In genomic region chr1:236063919-236064673, GRCh38 we compare ENCODE assay signal across 8 cellular contexts. TPM values are rescaled to one million over a fixed set of nuclear protein-coding genes. Genes with fewer than 3 reads are reported as not detected.
A peak's percentile ranks its signal among the peaks of the same experiment; 100 is the strongest.
DNase-seq lines count a peak whose midpoint lies in the region; TF ChIP-seq lines count a peak whose summit lies in the region.

No MANE protein-coding gene starts in this region.

- H3K4me3 Mint-ChIP-seq in brain = peak overlapping the region; percentile 81 to 88 (median 84)

- peak overlapping the region in 2 of 5 experiments; percentile 79 to 81 for H3K27ac Mint-ChIP-seq in brain

- H3K36me3 Mint-ChIP-seq in brain = peaks cover 5% of the 10 kb centered on the region

- peaks cover 28% of the 10 kb centered on the region for H3K27me3 Mint-ChIP-seq in brain

- DNase-seq in activated T-cell treated with anti-CD3 and anti-CD28 coated beads, Interleukin-2, amount 50 U/mL, for 1 hour = peak; percentile 31
- DNase-seq in activated T-cell treated with anti-CD3 and anti-CD28 coated beads for 4 hours (no peak), NCI-H526 (lab: John Stamatoyannopoulos, UW) (peak; percentile 22 to 73), iPS-NIHi11 (ENCODE audit: low spot score) (peak; percentile 35), skeletal muscle cell (ENCODE audit: low read depth) (no peak), GOT3 (lab: John Stamatoyannopoulos, UW) (no peak)
- no peak for DNase-seq in central memory CD4-positive, alpha-beta T cell

- H3K4me3 ChIP-seq in skeletal muscle cell (ENCODE audit: low read depth, low read length) = peak overlapping the region; percentile 95

- peaks cover 0 to 2% (median 0%) of the 10 kb centered on the region in 5 experiments for H3K9me3 Mint-ChIP-seq in brain

- TF ChIP-seq CTCF in brain (conservative IDR thresholded peaks at IDR 0.05) = no peak

- H3K4me1 Mint-ChIP-seq in brain = peaks cover 38% of the 10 kb centered on the region

RNA-seq across cellular contexts. Expression of gene NID1, which starts 0.8 kb away (rescaled TPM):
- 20.1 TPM for polyA plus RNA-seq in brain (ENCODE audit: insufficient read depth, low read depth, low replicate concordance)

Comparison
In these comparisons a context has a peak if more than half of its experiments do, and no peak if none do; other contexts are left out.
1. DNase-seq: peak in activated T-cell treated with anti-CD3 and anti-CD28 coated beads, Interleukin-2, amount 50 U/mL, for 1 hour (single experiment), NCI-H526 (2 of 2) and iPS-NIHi11 (single experiment); none in activated T-cell treated with anti-CD3 and anti-CD28 coated beads for 4 hours (single experiment), skeletal muscle cell (single experiment), GOT3 (single experiment) and central memory CD4-positive, alpha-beta T cell (single experiment).